Comparison of ENCODE assay signal across 19 cellular contexts in genomic region chr13:71828117-71828516, GRCh38. TPM values are rescaled to one million over a fixed set of nuclear protein-coding genes. Genes with fewer than 3 reads are reported as not detected.
DNase-seq lines count a peak whose midpoint lies in the region; ATAC-seq lines count a peak whose summit lies in the region.
"Had no signal": no experiment of that assay in that cellular context is flagged by ENCODE, and none has a peak within 500 bp of the region (broad histone marks: within the 10 kb centered on the region; RNA-seq: fewer than 3 reads in every experiment).

No MANE protein-coding gene starts in this region.

- H3K9me3 ChIP-seq in BLaER1 treated with 17β-estradiol and CSF1 and Interleukin-3, amounts not matched to agents 10 nM and 100 nM (replicated peaks in 1 of 11) = no peaks in the 10 kb centered on the region
- H3K9me3 ChIP-seq: thyroid gland had no signal

- H3K27ac Mint-ChIP-seq in activated CD8-positive, alpha-beta memory T cell treated with anti-CD3 and anti-CD28 coated beads, Interleukin-2, amount 10 ng/mL, durations not matched to agents 7 days and 5 days = no peak overlapping the region
- H3K27ac Mint-ChIP-seq: activated naive CD4-positive, alpha-beta T cell treated with anti-CD3 and anti-CD28 coated beads for 36 hours; GM23338 had no signal

- no peaks in the 10 kb centered on the region for H3K27me3 Mint-ChIP-seq in activated CD8-positive, alpha-beta memory T cell treated with anti-CD3 and anti-CD28 coated beads, Interleukin-2, amount 10 ng/mL, durations not matched to agents 7 days and 5 days

- no peak overlapping the region for H3K4me3 ChIP-seq in BLaER1 treated with 17β-estradiol and CSF1 and Interleukin-3, amounts not matched to agents 10 nM and 100 nM
- H3K4me3 ChIP-seq: cardiac muscle cell, GM23338, thyroid gland had no signal

- CTCF ChIA-PET in activated CD8-positive, alpha-beta memory T cell treated with anti-CD3 and anti-CD28 coated beads, Interleukin-2, amount 10 ng/mL, durations not matched to agents 7 days and 5 days (lab: Charles Lee) = no interaction called here

- H3K4me2 ChIP-seq in BLaER1 treated with 17β-estradiol and CSF1 and Interleukin-3, amounts not matched to agents 10 nM and 100 nM = peak overlapping the region in 10 of 11 experiments; percentile 4 to 52 (median 36); a peak in 18 of 22 replicates
- H3K4me2 ChIP-seq: GM23338 had no signal

- H3K4me1 Mint-ChIP-seq in activated CD8-positive, alpha-beta memory T cell treated with anti-CD3 and anti-CD28 coated beads, Interleukin-2, amount 10 ng/mL, durations not matched to agents 7 days and 5 days = no peaks in the 10 kb centered on the region

- no peak overlapping the region for H3K4me3 Mint-ChIP-seq in activated CD8-positive, alpha-beta memory T cell treated with anti-CD3 and anti-CD28 coated beads, Interleukin-2, amount 10 ng/mL, durations not matched to agents 7 days and 5 days
- H3K4me3 Mint-ChIP-seq: activated naive CD4-positive, alpha-beta T cell treated with anti-CD3 and anti-CD28 coated beads for 36 hours; GM23338 had no signal

- DNase-seq in KBM-7 = peak; percentile 47
- peak; percentile 55 for DNase-seq in SKM-1 (lab: John Stamatoyannopoulos, UW; ENCODE audit: unreplicated experiment)
- DNase-seq in iris pigment epithelial cell (ENCODE audit: low read depth) = peak; percentile 33
- DNase-seq in OCI-M2 (lab: John Stamatoyannopoulos, UW; ENCODE audit: unreplicated experiment) = no peak
- DNase-seq in NCI-H748 treated with DMSO at 0.1 percent for 48 hours (lab: John Stamatoyannopoulos, UW) = no peak
- DNase-seq in Right ventricle myocardium superior = no peak
- no peak for DNase-seq in activated CD8-positive, alpha-beta memory T cell treated with anti-CD3 and anti-CD28 coated beads, Interleukin-2, amount 10 ng/mL, durations not matched to agents 7 days and 5 days
- DNase-seq: activated naive CD4-positive, alpha-beta T cell treated with anti-CD3 and anti-CD28 coated beads for 36 hours; activated T-cell treated with anti-CD3 and anti-CD28 coated beads for 4 hours; mammary epithelial cell; NCI-H2081 treated with DMSO at 0.1 percent for 48 hours; stimulated activated CD4-positive, alpha-beta T cell treated with anti-CD3 and anti-CD28 coated beads, Interleukin-2, amount 100 ng/mL, for 24 hours; thyroid gland had no signal

- peaks cover 0 to 13% (median 12%) of the 10 kb centered on the region in 10 experiments; a peak in 14 of 20 replicates for H3K4me1 ChIP-seq in BLaER1 treated with 17β-estradiol and CSF1 and Interleukin-3, amounts not matched to agents 10 nM and 100 nM
- H3K4me1 ChIP-seq: thyroid gland had no signal

- H3K9me3 Mint-ChIP-seq in activated CD8-positive, alpha-beta memory T cell treated with anti-CD3 and anti-CD28 coated beads, Interleukin-2, amount 10 ng/mL, durations not matched to agents 7 days and 5 days (ENCODE audit: low read depth) = no peaks in the 10 kb centered on the region
- H3K9me3 Mint-ChIP-seq: activated naive CD4-positive, alpha-beta T cell treated with anti-CD3 and anti-CD28 coated beads for 36 hours; GM23338 had no signal

- no peak overlapping the region for H3K27ac ChIP-seq in BLaER1 treated with 17β-estradiol and CSF1 and Interleukin-3, amounts not matched to agents 10 nM and 100 nM
- H3K27ac ChIP-seq: cardiac muscle cell, parathyroid adenoma, RWPE1, thyroid gland, VCaP had no signal

- H3K36me3 Mint-ChIP-seq in activated CD8-positive, alpha-beta memory T cell treated with anti-CD3 and anti-CD28 coated beads, Interleukin-2, amount 10 ng/mL, durations not matched to agents 7 days and 5 days = no peaks in the 10 kb centered on the region

- H3K36me3 ChIP-seq in BLaER1 treated with 17β-estradiol and CSF1 and Interleukin-3, amounts not matched to agents 10 nM and 100 nM = no peaks in the 10 kb centered on the region
- H3K36me3 ChIP-seq: cardiac muscle cell, thyroid gland had no signal

- intact Hi-C loops in Right ventricle myocardium superior (cut with DNase I) = no loop called here

- ATAC-seq in Right ventricle myocardium superior (ENCODE audit: poor library complexity) = no peak
- ATAC-seq in activated CD8-positive, alpha-beta memory T cell treated with anti-CD3 and anti-CD28 coated beads, Interleukin-2, amount 10 ng/mL, durations not matched to agents 7 days and 5 days = no peak
- ATAC-seq: GM23338 had no signal

- in situ Hi-C loops in KBM-7 (cut with MboI; ENCODE audit: low pct_unique_long_range_greater_than_20kb, low sequenced_read_pairs) = no loop called here

- H3K27me3 ChIP-seq in BLaER1 treated with 17β-estradiol and CSF1 and Interleukin-3, amounts not matched to agents 10 nM and 100 nM = no peaks in the 10 kb centered on the region
- H3K27me3 ChIP-seq: cardiac muscle cell, thyroid gland had no signal

- H4K20me1 ChIP-seq in BLaER1 treated with 17β-estradiol and CSF1 and Interleukin-3, amounts not matched to agents 10 nM and 100 nM = no peaks in the 10 kb centered on the region

- H3K9ac ChIP-seq in BLaER1 treated with 17β-estradiol and CSF1 and Interleukin-3, amounts not matched to agents 10 nM and 100 nM = no peak overlapping the region
- H3K9ac ChIP-seq: parathyroid adenoma had no signal

RNA-seq across cellular contexts. Expression of gene DACH1, which starts 38.9 kb away (rescaled TPM):
- 2.9 TPM for total RNA-seq in Right ventricle myocardium superior
- total RNA-seq in activated CD8-positive, alpha-beta memory T cell treated with anti-CD3 and anti-CD28 coated beads, Interleukin-2, amount 10 ng/mL, durations not matched to agents 7 days and 5 days = not detected
- total RNA-seq: activated naive CD4-positive, alpha-beta T cell treated with anti-CD3 and anti-CD28 coated beads for 36 hours had no signal

Comparison
In these comparisons a context has a peak if more than half of its experiments do, and no peak if none do; other contexts are left out.
1. DNase-seq: peak in KBM-7 (single experiment), SKM-1 (single experiment) and iris pigment epithelial cell (single experiment); none in OCI-M2 (single experiment), NCI-H748 treated with DMSO at 0.1 percent for 48 hours (single experiment), Right ventricle myocardium superior (single experiment) and activated CD8-positive, alpha-beta memory T cell treated with anti-CD3 and anti-CD28 coated beads, Interleukin-2, amount 10 ng/mL, durations not matched to agents 7 days and 5 days (single experiment).